12 cellular contexts compared by ENCODE assay signal in genomic region chr3:151971814-151972579, GRCh38.
DNase-seq lines count a peak whose midpoint lies in the region; ATAC-seq and TF ChIP-seq lines count a peak whose summit lies in the region.
"Had no signal": no experiment of that assay in that cellular context is flagged by ENCODE, and none has a peak within 500 bp of the region (broad histone marks: within the 10 kb centered on the region; RNA-seq: fewer than 3 reads in every experiment).

No MANE protein-coding gene starts in this region.

- H3K18ac ChIP-seq in IMR-90 (ENCODE audit: low read depth, low read length), result no peak overlapping the region

- TF ChIP-seq POLR2A in IMR-90 (IDR thresholded peaks at IDR 0.05; ENCODE audit: low read depth, low read length), result no peak

- H3K36me3 ChIP-seq in IMR-90 (ENCODE audit: control insufficient read depth, insufficient read depth, low read length), result no peaks in the 10 kb centered on the region
- H3K36me3 ChIP-seq: WERI-Rb-1 had no signal

- H3K27ac Mint-ChIP-seq in activated naive CD4-positive, alpha-beta T cell treated with anti-CD3 and anti-CD28 coated beads for 36 hours, result no peak overlapping the region
- H3K27ac Mint-ChIP-seq: naive B cell had no signal

- CTCF ChIA-PET in IMR-90 (lab: Yijun Ruan, JAX), result no interaction called here
- CTCF ChIA-PET in activated naive CD4-positive, alpha-beta T cell treated with anti-CD3 and anti-CD28 coated beads for 36 hours (lab: Charles Lee), result interaction anchor here (2.1 kb wide), 1 partner anchor 53 kb away, joined by 5 read pairs; no protein-coding TSS in a partner anchor
- CTCF ChIA-PET in HEK293T (lab: Yijun Ruan, JAX), result no interaction called here

- peak; percentile 16 for DNase-seq in IMR-90
- DNase-seq in NCI-H69 (lab: John Stamatoyannopoulos, UW), result peak; percentile 85
- DNase-seq in iPS-NIHi7 (ENCODE audit: extremely low spot score), result peak; percentile 12
- DNase-seq in cerebellum (ENCODE audit: low spot score), result no peak
- no peak for DNase-seq in activated naive CD4-positive, alpha-beta T cell treated with anti-CD3 and anti-CD28 coated beads for 36 hours
- no peak for DNase-seq in HEK293T (ENCODE audit: extremely low spot score)
- DNase-seq: activated naive CD4-positive, alpha-beta T cell treated with Interleukin-2 at 50 U/mL for 16 hours; naive B cell; NCI-H1048; WERI-Rb-1 had no signal

- POLR2A ChIA-PET in IMR-90 (lab: Charles Lee; ENCODE audit: unreplicated experiment) (no interaction called here), HEK293T (lab: Yijun Ruan, JAX) (no interaction called here)

- no peaks in the 10 kb centered on the region for H3K9me3 ChIP-seq in IMR-90 (ENCODE audit: control insufficient read depth, insufficient read depth, low read length)

- H4K5ac ChIP-seq in IMR-90 (ENCODE audit: low read depth, low read length), result no peak overlapping the region

- no peak overlapping the region for H2AK5ac ChIP-seq in IMR-90 (ENCODE audit: low read depth, low read length)

- no peak overlapping the region for H3K23ac ChIP-seq in IMR-90 (ENCODE audit: low read depth, low read length)

- H3K4me2 ChIP-seq in IMR-90 (ENCODE audit: low read depth, low read length), result no peak overlapping the region

- no peak overlapping the region for H4K8ac ChIP-seq in IMR-90 (ENCODE audit: low read depth in 2 of 2, low read length in 2 of 2)

- H3K4me1 Mint-ChIP-seq in activated naive CD4-positive, alpha-beta T cell treated with anti-CD3 and anti-CD28 coated beads for 36 hours (ENCODE audit: low read depth), result peaks cover 4% of the 10 kb centered on the region
- H3K4me1 Mint-ChIP-seq: naive B cell had no signal

- no TSS peak for BruUV-seq in IMR-90 (replicated peaks; lab: Mats Ljungman, UMichigan)

- H3K27ac ChIP-seq in 22Rv1 (peak overlapping the region; percentile 55), IMR-90 (ENCODE audit: insufficient read depth, low read length) (no peak overlapping the region)
- H3K27ac ChIP-seq: WERI-Rb-1 had no signal

- dilution Hi-C loops in IMR-90 (cut with HindIII; ENCODE audit: low sequenced_read_pairs, unreplicated experiment), result no loop called here

- in situ Hi-C loops in IMR-90 (cut with MboI; ENCODE audit: low sequenced_read_pairs), result no loop called here

- ATAC-seq in IMR-90 (ENCODE audit: low read depth) (no peak), HG02642 (IDR thresholded peaks at IDR 0.05; ENCODE audit: poor library complexity, unreplicated experiment) (no peak)

- TF ChIP-seq RAD21 in IMR-90 (IDR thresholded peaks at IDR 0.05; ENCODE audit: low read length), result no peak

- H3K4me1 ChIP-seq in IMR-90 (ENCODE audit: control insufficient read depth, insufficient read depth, low read length), result peaks cover 2% of the 10 kb centered on the region; the same call in 1 of the 2 replicates

- H3K4ac ChIP-seq in IMR-90 (ENCODE audit: low read depth, low read length), result no peak overlapping the region

- H2BK120ac ChIP-seq in IMR-90 (ENCODE audit: low read depth, low read length), result no peak overlapping the region

- TF ChIP-seq CTCF in 22Rv1 (IDR thresholded peaks at IDR 0.05), result no peak
- no peak for TF ChIP-seq CTCF in IMR-90 (conservative IDR thresholded peaks at IDR 0.05; ENCODE audit: low read depth, low read length)

- H3K27me3 Mint-ChIP-seq in activated naive CD4-positive, alpha-beta T cell treated with anti-CD3 and anti-CD28 coated beads for 36 hours (ENCODE audit: low read depth), result no peaks in the 10 kb centered on the region
- H3K27me3 Mint-ChIP-seq: naive B cell had no signal

- WGBS in IMR-90 (ENCODE audit: extremely low coverage in 2 of 2, insufficient read length in 1 of 2), 2 experiments, result no CpG with 5 or more reads among the region's 5 CpGs

- H4K20me1 ChIP-seq in IMR-90 (ENCODE audit: insufficient read depth, low read length), result no peaks in the 10 kb centered on the region

- H2AFZ ChIP-seq in IMR-90 (replicated peaks; ENCODE audit: low read length, poor library complexity), result no peak overlapping the region

- no peaks in the 10 kb centered on the region for H3K36me3 Mint-ChIP-seq in activated naive CD4-positive, alpha-beta T cell treated with anti-CD3 and anti-CD28 coated beads for 36 hours (ENCODE audit: low read depth)
- H3K36me3 Mint-ChIP-seq: naive B cell had no signal

- H3K4me3 ChIP-seq in IMR-90 (ENCODE audit: insufficient read depth, low read depth, low read length), result no peak overlapping the region

- no peak overlapping the region for H3K14ac ChIP-seq in IMR-90 (replicated peaks; ENCODE audit: low read depth, low read length)

- H3K79me1 ChIP-seq in IMR-90 (ENCODE audit: low read depth in 1 of 2, low read length in 2 of 2), result no peaks in the 10 kb centered on the region; a peak in 1 of 4 replicates

- no peaks in the 10 kb centered on the region for H3K27me3 ChIP-seq in IMR-90 (ENCODE audit: control insufficient read depth, insufficient read depth, low read length)

- H2BK5ac ChIP-seq in IMR-90 (ENCODE audit: low read depth, low read length, poor library complexity, severe bottlenecking), result no peak overlapping the region

- no peak overlapping the region for H3K9ac ChIP-seq in IMR-90 (ENCODE audit: low read depth, low read length)

- no peak overlapping the region for H2BK15ac ChIP-seq in IMR-90 (ENCODE audit: low read depth, low read length)

- no peak overlapping the region; the same call in 1 of the 2 replicates for H2BK20ac ChIP-seq in IMR-90 (ENCODE audit: low read depth, low read length)

- no peak overlapping the region for H4K91ac ChIP-seq in IMR-90 (ENCODE audit: insufficient read depth, low read depth, low read length)

- intact Hi-C loops in IMR-90 (cut with micrococcal nuclease), result no loop called here
- intact Hi-C loops in activated naive CD4-positive, alpha-beta T cell treated with anti-CD3 and anti-CD28 coated beads for 36 hours (cut with micrococcal nuclease), result no loop called here

- no peaks in the 10 kb centered on the region for H3K9me1 ChIP-seq in IMR-90 (ENCODE audit: insufficient read depth, low read length)

- no peaks in the 10 kb centered on the region for H3K9me3 Mint-ChIP-seq in activated naive CD4-positive, alpha-beta T cell treated with anti-CD3 and anti-CD28 coated beads for 36 hours

- no peak overlapping the region for H3K4me3 Mint-ChIP-seq in activated naive CD4-positive, alpha-beta T cell treated with anti-CD3 and anti-CD28 coated beads for 36 hours
- H3K4me3 Mint-ChIP-seq: naive B cell had no signal

- H3K56ac ChIP-seq in IMR-90 (ENCODE audit: extremely low read depth, insufficient read depth, low read length), result no peak overlapping the region

- no peak overlapping the region for H2AK9ac ChIP-seq in IMR-90 (replicated peaks; ENCODE audit: low read depth, low read length, poor library complexity)

TF ChIP-seq in IMR-90, 13 proteins besides CTCF, POLR2A, EP300 and RAD21:
- TF ChIP-seq BHLHE40 (IDR thresholded peaks at IDR 0.05; ENCODE audit: low read depth, low read length) (no peak), CEBPB (IDR thresholded peaks at IDR 0.05; ENCODE audit: low read depth, low read length) (no peak), RCOR1 (IDR thresholded peaks at IDR 0.05; ENCODE audit: insufficient replicate concordance, low read length) (no peak), ELK1 (IDR thresholded peaks at IDR 0.05; ENCODE audit: borderline replicate concordance, low read depth, low read length) (no peak), RFX5 (IDR thresholded peaks at IDR 0.05; ENCODE audit: low read depth, low read length) (no peak), NFE2L2 (IDR thresholded peaks at IDR 0.05; ENCODE audit: low read depth, low read length) (no peak)

TF ChIP-seq in HEK293T, 16 proteins besides CTCF, POLR2A, EP300 and RAD21:
- TF ChIP-seq ELF4 (IDR thresholded peaks at IDR 0.05) (no peak), BHLHE40 (IDR thresholded peaks at IDR 0.05; ENCODE audit: borderline replicate concordance) (no peak), SP1 (IDR thresholded peaks at IDR 0.05) (no peak), FOXK2 (IDR thresholded peaks at IDR 0.05) (no peak), CTBP1 (IDR thresholded peaks at IDR 0.05; ENCODE audit: borderline replicate concordance) (no peak), SUZ12 (IDR thresholded peaks at IDR 0.05) (no peak), PKNOX1 (IDR thresholded peaks at IDR 0.05) (no peak), ARNT (IDR thresholded peaks at IDR 0.05) (no peak), NFRKB (IDR thresholded peaks at IDR 0.05) (no peak), HDGF (IDR thresholded peaks at IDR 0.05; ENCODE audit: borderline replicate concordance) (no peak), FOXA1 (IDR thresholded peaks at IDR 0.05) (no peak)

Comparison
In these comparisons a context has a peak if more than half of its experiments do, and no peak if none do; other contexts are left out.
1. DNase-seq: peak in IMR-90 (single experiment), NCI-H69 (single experiment) and iPS-NIHi7 (single experiment); none in cerebellum (single experiment), activated naive CD4-positive, alpha-beta T cell treated with anti-CD3 and anti-CD28 coated beads for 36 hours (single experiment) and HEK293T (single experiment).